ENCODE assay signal across 16 cellular contexts in the genomic region with DNA sequence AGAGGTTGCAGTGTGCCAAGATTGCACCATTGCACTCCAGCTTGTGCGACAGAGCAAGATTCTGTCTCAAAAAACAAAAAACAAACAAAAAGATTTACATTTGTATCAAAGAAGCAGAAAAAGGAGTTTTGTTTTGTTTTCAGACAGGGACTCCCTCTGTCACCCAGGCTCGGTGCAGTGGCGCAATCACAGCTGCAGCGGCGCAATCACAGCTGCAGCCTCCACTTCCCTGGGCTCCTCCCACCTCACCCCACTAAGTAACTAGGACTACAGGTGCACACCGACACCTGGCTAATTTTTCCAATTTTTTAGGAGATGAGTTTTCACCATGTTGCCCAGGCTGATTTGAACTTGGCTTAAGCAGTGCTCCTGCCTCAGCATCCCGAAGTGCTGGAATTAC. TPM values are rescaled to one million over a fixed set of nuclear protein-coding genes. Genes with fewer than 3 reads are reported as not detected.
DNase-seq lines count a peak whose midpoint lies in the region; ATAC-seq and TF ChIP-seq lines count a peak whose summit lies in the region.
"Had no signal": no experiment of that assay in that cellular context is flagged by ENCODE, and none has a peak within 500 bp of the region (broad histone marks: within the 10 kb centered on the region; RNA-seq: fewer than 3 reads in every experiment).

No MANE protein-coding gene starts in this region.

- peaks cover 11% of the 10 kb centered on the region for H3K27me3 Mint-ChIP-seq in GM23338 (ENCODE audit: insufficient read depth, low read depth, poor library complexity)
- no peaks in the 10 kb centered on the region for H3K27me3 Mint-ChIP-seq in activated CD8-positive, alpha-beta T cell treated with anti-CD3 and anti-CD28 coated beads, Interleukin-2, amount 10 ng/mL, durations not matched to agents 7 days and 5 days (ENCODE audit: low read depth)

- H3K4me3 ChIP-seq in BLaER1 treated with 17β-estradiol and CSF1 and Interleukin-3, amounts not matched to agents 10 nM and 100 nM, result 0 out of 20 replicates have a peak overlapping the region, but pooled peaks of 2 of the 10 experiments have one; percentile 81 to 87
- H3K4me3 ChIP-seq in GM23338, result no peak overlapping the region; the same call in 1 of the 2 replicates
- no peak overlapping the region for H3K4me3 ChIP-seq in lower lobe of right lung

- 0 out of 22 replicates have a peak overlapping the region, but pooled peaks of 1 of the 11 experiments have one; percentile 22 for H3K27ac ChIP-seq in BLaER1 treated with 17β-estradiol and CSF1 and Interleukin-3, amounts not matched to agents 10 nM and 100 nM
- H3K27ac ChIP-seq in GM23338 (ENCODE audit: low read depth), result no peak overlapping the region
- H3K27ac ChIP-seq in lower lobe of right lung, result no peak overlapping the region
- H3K27ac ChIP-seq: psoas muscle had no signal

- peaks cover 0 to 41% (median 19%) of the 10 kb centered on the region in 11 experiments; a peak in 20 of 22 replicates for H3K36me3 ChIP-seq in BLaER1 treated with 17β-estradiol and CSF1 and Interleukin-3, amounts not matched to agents 10 nM and 100 nM
- H3K36me3 ChIP-seq in GM23338 (ENCODE audit: insufficient read depth) (no peaks in the 10 kb centered on the region), lower lobe of right lung (no peaks in the 10 kb centered on the region)

- H3K4me1 Mint-ChIP-seq in GM23338, result peaks cover 19% of the 10 kb centered on the region
- H3K4me1 Mint-ChIP-seq in activated CD8-positive, alpha-beta T cell treated with anti-CD3 and anti-CD28 coated beads, Interleukin-2, amount 10 ng/mL, durations not matched to agents 7 days and 5 days (ENCODE audit: low read depth), result peaks cover 39% of the 10 kb centered on the region

- no peak overlapping the region for H3K27ac Mint-ChIP-seq in GM23338
- no peak overlapping the region for H3K27ac Mint-ChIP-seq in activated CD8-positive, alpha-beta T cell treated with anti-CD3 and anti-CD28 coated beads, Interleukin-2, amount 10 ng/mL, durations not matched to agents 7 days and 5 days
- H3K27ac Mint-ChIP-seq: activated naive CD4-positive, alpha-beta T cell treated with anti-CD3 and anti-CD28 coated beads for 36 hours had no signal

- H2AFZ ChIP-seq in GM23338, result no peak overlapping the region

- no peak for ATAC-seq in GM23338
- no peak for ATAC-seq in activated CD8-positive, alpha-beta T cell treated with anti-CD3 and anti-CD28 coated beads, Interleukin-2, amount 10 ng/mL, durations not matched to agents 7 days and 5 days
- no peak for ATAC-seq in lower lobe of right lung
- no peak for ATAC-seq in HG03521 (IDR thresholded peaks at IDR 0.05; ENCODE audit: unreplicated experiment)
- ATAC-seq: psoas muscle had no signal

- H3K9ac ChIP-seq in BLaER1 treated with 17β-estradiol and CSF1 and Interleukin-3, amounts not matched to agents 10 nM and 100 nM, result 0 out of 22 replicates have a peak overlapping the region, but pooled peaks of 1 of the 11 experiments have one; percentile 90

- peaks cover 63% of the 10 kb centered on the region for H3K79me2 ChIP-seq in GM23338 (replicated peaks; ENCODE audit: insufficient read depth)

- H3K4me2 ChIP-seq in BLaER1 treated with 17β-estradiol and CSF1 and Interleukin-3, amounts not matched to agents 10 nM and 100 nM, result peak overlapping the region; percentile 86 to 98 (median 93)
- H3K4me2 ChIP-seq in GM23338, result no peak overlapping the region

- POLR2A ChIA-PET in activated CD8-positive, alpha-beta T cell treated with anti-CD3 and anti-CD28 coated beads, Interleukin-2, amount 10 ng/mL, durations not matched to agents 7 days and 5 days (lab: Charles Lee), result interaction anchor here (2.4 kb wide), 1 partner anchor 328 kb away, joined by 9 read pairs; a partner anchor contains a TSS

- H3K9me3 Mint-ChIP-seq in GM23338, result no peaks in the 10 kb centered on the region
- no peaks in the 10 kb centered on the region for H3K9me3 Mint-ChIP-seq in activated CD8-positive, alpha-beta T cell treated with anti-CD3 and anti-CD28 coated beads, Interleukin-2, amount 10 ng/mL, durations not matched to agents 7 days and 5 days (ENCODE audit: insufficient read depth)
- H3K9me3 Mint-ChIP-seq: activated naive CD4-positive, alpha-beta T cell treated with anti-CD3 and anti-CD28 coated beads for 36 hours had no signal

- H3K36me3 Mint-ChIP-seq in GM23338 (ENCODE audit: low read depth), result peaks cover 5% of the 10 kb centered on the region; the same call in 2 of the 3 replicates
- H3K36me3 Mint-ChIP-seq in activated CD8-positive, alpha-beta T cell treated with anti-CD3 and anti-CD28 coated beads, Interleukin-2, amount 10 ng/mL, durations not matched to agents 7 days and 5 days (ENCODE audit: low read depth), result peaks cover 15% of the 10 kb centered on the region

- 0 out of 2 replicates have a peak, but pooled peaks cover 4% of the 10 kb centered on the region for H3F3A ChIP-seq in GM23338 (replicated peaks; ENCODE audit: low read depth)

- intact Hi-C loops in lower lobe of right lung (cut with DNase I), result no loop called here

- TF ChIP-seq CTCF in GM23338 (conservative IDR thresholded peaks at IDR 0.05; ENCODE audit: low read depth in 2 of 2) (no peak), lower lobe of right lung (IDR thresholded peaks at IDR 0.05) (no peak)

- peak overlapping the region; percentile 97; the same call in 1 of the 3 replicates for H3K4me3 Mint-ChIP-seq in GM23338
- H3K4me3 Mint-ChIP-seq in activated CD8-positive, alpha-beta T cell treated with anti-CD3 and anti-CD28 coated beads, Interleukin-2, amount 10 ng/mL, durations not matched to agents 7 days and 5 days, result peak overlapping the region; percentile 97

- H3K9me3 ChIP-seq in BLaER1 treated with 17β-estradiol and CSF1 and Interleukin-3, amounts not matched to agents 10 nM and 100 nM (replicated peaks in 1 of 11), result peaks cover 11 to 19% (median 14%) of the 10 kb centered on the region in 11 experiments; a peak in 20 of 22 replicates
- H3K9me3 ChIP-seq in lower lobe of right lung, result no peaks in the 10 kb centered on the region
- H3K9me3 ChIP-seq: psoas muscle, tibial artery had no signal

- H3K4me1 ChIP-seq in BLaER1 treated with 17β-estradiol and CSF1 and Interleukin-3, amounts not matched to agents 10 nM and 100 nM, result peaks cover 34 to 45% (median 40%) of the 10 kb centered on the region in 10 experiments
- H3K4me1 ChIP-seq in GM23338 (ENCODE audit: insufficient read depth) (peaks cover 8% of the 10 kb centered on the region; the same call in 1 of the 2 replicates), lower lobe of right lung (peaks cover 20% of the 10 kb centered on the region)

- no peaks in the 10 kb centered on the region for H3K9me2 ChIP-seq in GM23338 (ENCODE audit: insufficient read depth)

- H4K20me1 ChIP-seq in BLaER1 treated with 17β-estradiol and CSF1 and Interleukin-3, amounts not matched to agents 10 nM and 100 nM, result peaks cover 0 to 31% (median 0%) of the 10 kb centered on the region in 11 experiments; a peak in 5 of 22 replicates
- no peaks in the 10 kb centered on the region for H4K20me1 ChIP-seq in GM23338 (replicated peaks; ENCODE audit: insufficient read depth)

- DNase-seq in GM23338 (ENCODE audit: low spot score) (no peak), lower lobe of right lung (peak; percentile 57), DMS114 treated with DMSO at 0.1 percent for 48 hours (lab: John Stamatoyannopoulos, UW; ENCODE audit: unreplicated experiment) (no peak), SIG-M5 treated with dmso at 0.1 percent for 504 hours (lab: John Stamatoyannopoulos, UW; ENCODE audit: unreplicated experiment) (no peak), NCI-H2227 treated with DMSO at 0.1 percent for 48 hours (lab: John Stamatoyannopoulos, UW) (no peak)
- no peak for DNase-seq in activated CD8-positive, alpha-beta T cell treated with anti-CD3 and anti-CD28 coated beads, Interleukin-2, amount 10 ng/mL, durations not matched to agents 7 days and 5 days
- DNase-seq: activated CD8-positive, alpha-beta memory T cell treated with anti-CD3 and anti-CD28 coated beads for 24 hours; activated naive CD4-positive, alpha-beta T cell treated with anti-CD3 and anti-CD28 coated beads for 36 hours; islet precursor cell; NCI-H2029; NCI-H526; T1000; tibial artery had no signal

- no peaks in the 10 kb centered on the region for H3K27me3 ChIP-seq in BLaER1 treated with 17β-estradiol and CSF1 and Interleukin-3, amounts not matched to agents 10 nM and 100 nM
- H3K27me3 ChIP-seq in GM23338 (ENCODE audit: insufficient read depth), result no peaks in the 10 kb centered on the region
- no peaks in the 10 kb centered on the region for H3K27me3 ChIP-seq in lower lobe of right lung (ENCODE audit: low read depth)
- H3K27me3 ChIP-seq: tibial artery had no signal

- CTCF ChIA-PET in activated CD8-positive, alpha-beta T cell treated with anti-CD3 and anti-CD28 coated beads, Interleukin-2, amount 10 ng/mL, durations not matched to agents 7 days and 5 days (lab: Charles Lee), result interaction anchor here (0.7 to 2.6 kb wide), 5 partner anchors 8 to 1224 kb away, joined by 3 to 13 read pairs (median 4); a partner anchor contains a TSS

TF ChIP-seq in GM23338, 12 proteins besides CTCF, POLR2A, EP300 and RAD21 (continues in another document):
- TF ChIP-seq ZNF114 (CRISPR knock-in tag; IDR thresholded peaks at IDR 0.05) (no peak), EZH2phosphoT487 (IDR thresholded peaks at IDR 0.05; ENCODE audit: unreplicated experiment) (no peak), STAT1 (IDR thresholded peaks at IDR 0.05; ENCODE audit: unreplicated experiment) (no peak)
- TF ChIP-seq, protein P1, sequence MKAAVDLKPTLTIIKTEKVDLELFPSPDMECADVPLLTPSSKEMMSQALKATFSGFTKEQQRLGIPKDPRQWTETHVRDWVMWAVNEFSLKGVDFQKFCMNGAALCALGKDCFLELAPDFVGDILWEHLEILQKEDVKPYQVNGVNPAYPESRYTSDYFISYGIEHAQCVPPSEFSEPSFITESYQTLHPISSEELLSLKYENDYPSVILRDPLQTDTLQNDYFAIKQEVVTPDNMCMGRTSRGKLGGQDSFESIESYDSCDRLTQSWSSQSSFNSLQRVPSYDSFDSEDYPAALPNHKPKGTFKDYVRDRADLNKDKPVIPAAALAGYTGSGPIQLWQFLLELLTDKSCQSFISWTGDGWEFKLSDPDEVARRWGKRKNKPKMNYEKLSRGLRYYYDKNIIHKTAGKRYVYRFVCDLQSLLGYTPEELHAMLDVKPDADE (IDR thresholded peaks at IDR 0.05), result no peak

RNA-seq across cellular contexts. Expression of a gene that starts 1.8 kb away (rescaled TPM):
- total RNA-seq in GM23338 (2014; rRNA removed; shearing (Covaris generic)), result 48.2 and 50.3 TPM in 2 replicates
- polyA plus RNA-seq in GM23338 (2016; fragmentation: Nextera tagmentation; extraction: Ambion mirVana), result 41.4 and 43.4 TPM in 2 replicates
- total RNA-seq in activated CD8-positive, alpha-beta T cell treated with anti-CD3 and anti-CD28 coated beads, Interleukin-2, amount 10 ng/mL, durations not matched to agents 7 days and 5 days, result 10 to 100 TPM; 33.2 to 35.7 TPM
- 33.5 TPM for total RNA-seq in lower lobe of right lung

RNA-seq across cellular contexts. Expression of a gene that starts 2.2 kb away (rescaled TPM):
- 2.5 and 6.0 TPM in 2 replicates for total RNA-seq in GM23338 (2014; rRNA removed; shearing (Covaris generic))
- 1.2 and 1.3 TPM in 2 replicates for polyA plus RNA-seq in GM23338 (2016; fragmentation: Nextera tagmentation; extraction: Ambion mirVana)
- total RNA-seq in activated CD8-positive, alpha-beta T cell treated with anti-CD3 and anti-CD28 coated beads, Interleukin-2, amount 10 ng/mL, durations not matched to agents 7 days and 5 days, result under 1 TPM; 0.13 to 0.34 TPM
- total RNA-seq in lower lobe of right lung, result 3.4 TPM
